17 cellular contexts compared by ENCODE assay signal in the genomic region with DNA sequence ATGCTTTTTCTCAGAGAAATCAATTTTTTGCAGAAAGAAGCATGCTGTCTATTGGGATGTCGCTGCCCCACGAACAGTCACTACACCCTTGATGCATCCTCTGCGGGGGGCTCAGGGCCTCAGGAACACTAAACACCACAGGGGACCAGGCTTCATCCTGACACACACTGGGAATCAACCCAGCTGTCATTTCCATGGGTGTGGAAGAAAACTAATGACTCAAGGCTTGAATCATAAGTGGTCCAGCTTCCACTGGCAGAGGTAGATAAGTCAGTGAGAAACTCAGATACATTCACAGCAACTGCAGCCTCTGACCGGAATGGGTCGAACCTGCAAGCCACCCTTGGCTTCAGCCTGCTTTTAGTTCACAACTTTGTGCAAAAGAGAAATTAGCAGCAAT.
A peak's percentile ranks its signal among the peaks of the same experiment; 100 is the strongest.
DNase-seq lines count a peak whose midpoint lies in the region; ATAC-seq and TF ChIP-seq lines count a peak whose summit lies in the region.
"Had no signal": no experiment of that assay in that cellular context is flagged by ENCODE, and none has a peak within 500 bp of the region (broad histone marks: within the 10 kb centered on the region; RNA-seq: fewer than 3 reads in every experiment).

No MANE protein-coding gene starts in this region.

- TF ChIP-seq CTCF in brain microvascular endothelial cell (IDR thresholded peaks at IDR 0.05; ENCODE audit: low read depth, low read length, missing control alignments): no peak

- no peaks in the 10 kb centered on the region for H3K36me3 ChIP-seq in brain microvascular endothelial cell (replicated peaks)
- H3K36me3 ChIP-seq: tibial artery had no signal

- no peak overlapping the region for H3K4me3 ChIP-seq in brain microvascular endothelial cell (ENCODE audit: low read depth, low read length)
- H3K4me3 ChIP-seq: tibial artery had no signal

- no peaks in the 10 kb centered on the region for H3K27me3 ChIP-seq in brain microvascular endothelial cell (replicated peaks)
- H3K27me3 ChIP-seq: tibial artery had no signal

- DNase-seq in ELR (ENCODE audit: low read depth) (peak; percentile 81), NCI-H226 (peak; percentile 50), brain microvascular endothelial cell (peak; percentile 47), kidney glomerular epithelial cell (lab: John Stamatoyannopoulos, UW) (peak; percentile 15)
- DNase-seq in activated CD4-positive, alpha-beta T cell treated with anti-CD3 and anti-CD28 coated beads, Interleukin-2, amount 50 U/mL, for 1 hour: no peak
- DNase-seq: activated T-cell treated with anti-CD3 and anti-CD28 coated beads, Interleukin-2, amount 50 U/mL, for 4 hours; CD4-positive, alpha-beta memory T cell; NCI-H1436; NCI-H2171 treated with DMSO at 0.1 percent for 48 hours; occipital lobe; right cardiac atrium; stimulated activated naive CD4-positive, alpha-beta T cell; tibial artery had no signal

- ATAC-seq in HG02840 (IDR thresholded peaks at IDR 0.05; ENCODE audit: low FRiP score, unreplicated experiment) (no peak), GM21367 (IDR thresholded peaks at IDR 0.05; ENCODE audit: unreplicated experiment) (no peak), GM21423 (IDR thresholded peaks at IDR 0.05; ENCODE audit: unreplicated experiment) (no peak)
- ATAC-seq: activated CD4-positive, CD25-positive, alpha-beta regulatory T cell treated with anti-CD3 and anti-CD28 coated beads, Interleukin-2, amount 50 U/mL, for 24 hours; activated T-cell treated with anti-CD3 and anti-CD28 coated beads, Interleukin-2, amount 50 U/mL, for 4 hours; right cardiac atrium had no signal

- no peak overlapping the region for H3K27ac ChIP-seq in brain microvascular endothelial cell
- H3K27ac ChIP-seq: tibial artery had no signal

- in situ Hi-C loops in brain microvascular endothelial cell (cut with HindIII; ENCODE audit: low pct_ligation_motif_present, low sequenced_read_pairs): no loop called here
